8 cellular contexts compared by ENCODE assay signal in the genomic region with DNA sequence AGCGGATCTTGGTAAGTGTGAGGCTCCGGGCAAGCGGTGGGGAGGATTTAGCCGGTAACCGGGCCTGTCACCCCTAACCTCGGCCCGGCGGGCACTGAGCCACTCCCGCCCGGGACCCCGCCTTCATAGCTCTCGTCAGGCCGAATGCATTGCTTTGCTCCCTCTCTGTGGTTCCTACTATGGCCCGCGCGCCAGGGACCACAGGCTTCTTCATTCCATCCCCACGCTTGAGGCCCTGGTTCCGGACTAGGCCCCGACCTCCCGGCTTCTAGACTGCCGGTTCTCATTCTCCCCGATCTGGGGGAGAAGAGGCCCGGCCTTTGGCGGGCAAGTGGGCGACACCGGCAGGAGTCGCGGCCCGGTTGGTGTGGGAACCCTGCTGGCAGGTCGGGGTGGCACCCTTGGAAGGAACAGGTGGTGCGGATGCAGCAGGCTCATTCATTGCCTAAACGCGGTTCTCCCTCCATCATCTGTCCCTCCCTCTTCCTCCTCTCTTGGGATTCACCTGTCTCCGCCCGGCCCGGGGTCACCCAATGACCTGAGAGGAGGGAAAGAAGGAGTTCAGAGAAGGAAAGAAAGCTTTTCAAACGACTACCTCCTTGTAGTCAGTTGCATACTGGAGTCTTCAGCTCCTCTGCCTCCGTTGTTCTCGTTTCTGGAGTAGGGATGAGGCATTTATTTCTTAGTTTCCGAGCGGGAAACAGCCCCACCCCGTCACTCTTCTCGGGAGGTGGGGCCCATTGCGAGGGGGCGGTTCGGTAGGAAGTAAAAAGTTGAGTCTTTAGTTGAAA. TPM values are rescaled to one million over a fixed set of nuclear protein-coding genes. Genes with fewer than 3 reads are reported as not detected.
DNase-seq lines count a peak whose midpoint lies in the region; ATAC-seq, FAIRE-seq and TF ChIP-seq lines count a peak whose summit lies in the region.

A gene (minus strand): TSS at position 657 of the 791 bp plus-strand sequence. CDS start 6,679 bp downstream, outside the sequence.

- DNase-seq in NCI-H2227 treated with DMSO at 0.1 percent for 48 hours (lab: John Stamatoyannopoulos, UW) (peak; percentile 15), dorsolateral prefrontal cortex (peak in 6 of 10 donors; percentile 14 to 50 (median 32)), lung (ENCODE audit: low spot score) (peak; percentile 46)
- DNase-seq in activated CD4-positive, alpha-beta T cell treated with anti-CD3 and anti-CD28 coated beads, Interleukin-2, amount 50 U/mL, for 1 hour: peak; percentile 62
- DNase-seq in stimulated activated CD8-positive, alpha-beta memory T cell treated with anti-CD3 and anti-CD28 coated beads, Interleukin-15, amount 100 ng/mL, for 1 hour (ENCODE audit: low read depth): peak; percentile 26

- peaks cover 0 to 2% of the 10 kb centered on the region in 2 donors for H3K9me3 ChIP-seq in lung (ENCODE audit: control insufficient read depth in 2 of 2, insufficient read depth in 1 of 2, low read length in 1 of 2)

- H3K27ac ChIP-seq in dorsolateral prefrontal cortex: peak within 1 kb of the TSS; percentile 40 to 96 (median 90)
- peak within 1 kb of the TSS; percentile 88 to 97 for H3K27ac ChIP-seq in lung (ENCODE audit: low read depth in 1 of 2, low read length in 1 of 2)

- ATAC-seq in GM18511 (IDR thresholded peaks at IDR 0.05; ENCODE audit: unreplicated experiment): peak; percentile 44
- ATAC-seq in HG03045 (IDR thresholded peaks at IDR 0.05; ENCODE audit: unreplicated experiment): peak; percentile 42
- ATAC-seq in lung (ENCODE audit: insufficient read depth, low FRiP score): peak; percentile 36

- TF ChIP-seq CTCF in dorsolateral prefrontal cortex (IDR thresholded peaks at IDR 0.05 in 54 of 56, conservative IDR thresholded peaks at IDR 0.05 in 2 of 56; ENCODE audit: low read depth in 1 of 56, partially characterized antibody in 56 of 56): peak in 2 of 56 donors; percentile 5 to 13
- no peak for TF ChIP-seq CTCF in lung (IDR thresholded peaks at IDR 0.05; ENCODE audit: control extremely low read depth, extremely low read depth)

- peaks cover 0 to 4% of the 10 kb centered on the region in 2 donors for H3K4me1 ChIP-seq in lung (ENCODE audit: control insufficient read depth in 2 of 2, insufficient read depth in 2 of 2, low read length in 2 of 2)

- WGBS in lung, 2 donors: 0% methylated on average over 40 to 46 of the region's 46 CpGs

- no peaks in the 10 kb centered on the region for H3K36me3 ChIP-seq in lung (ENCODE audit: control insufficient read depth in 2 of 2, insufficient read depth in 2 of 2, low read length in 2 of 2)

- H3K4me3 ChIP-seq in dorsolateral prefrontal cortex (peak within 1 kb of the TSS; percentile 63 to 100 (median 95)), lung (peak within 1 kb of the TSS; percentile 88)

- intact Hi-C loops in dorsolateral prefrontal cortex (cut with DNase I): loop anchor here (2.0 to 10.0 kb wide), 5 partner anchors 103 to 253 kb away; a partner anchor contains a TSS

- FAIRE-seq in A204.1 (lab: Jason Lieb, UNC): peak; percentile 14

- H3K27me3 ChIP-seq in dorsolateral prefrontal cortex: no peaks in the 10 kb centered on the region
- no peaks in the 10 kb centered on the region for H3K27me3 ChIP-seq in lung (ENCODE audit: control insufficient read depth, insufficient read depth)

RNA-seq across cellular contexts. Expression of the gene that starts here (rescaled TPM):
- total RNA-seq in dorsolateral prefrontal cortex (10 to 100 TPM; 32.6 to 75.9 (median 53.6) TPM), lung (10 to 100 TPM; 45.0 to 46.9 TPM)
- 100 to 1,000 TPM in 1 of 2 donors, 10 to 100 TPM in 1; 57.2 to 122 TPM for polyA plus RNA-seq in lung

Comparison
In these comparisons a context has a peak if more than half of its experiments do, and no peak if none do; other contexts are left out.
1. Peak in every context shown above with its lines: DNase-seq, ATAC-seq, H3K4me3 ChIP-seq and H3K27ac ChIP-seq.